In genomic region chr12:73902270-73902669, GRCh38 we compare ENCODE assay signal across 20 cellular contexts.
DNase-seq lines count a peak whose midpoint lies in the region; ATAC-seq, FAIRE-seq and TF ChIP-seq lines count a peak whose summit lies in the region.
"Had no signal": no experiment of that assay in that cellular context is flagged by ENCODE, and none has a peak within 500 bp of the region (broad histone marks: within the 10 kb centered on the region; RNA-seq: fewer than 3 reads in every experiment).

No MANE protein-coding gene starts in this region.

- ATAC-seq in GM21381 (IDR thresholded peaks at IDR 0.05; ENCODE audit: unreplicated experiment) (no peak), omental fat pad (ENCODE audit: low FRiP score) (no peak)
- ATAC-seq: CD8-positive, alpha-beta T cell had no signal

- no peaks in the 10 kb centered on the region for H3K4me1 ChIP-seq in BE2C
- H3K4me1 ChIP-seq in CD8-positive, alpha-beta memory T cell (ENCODE audit: insufficient read depth, low read length) = no peaks in the 10 kb centered on the region
- H3K4me1 ChIP-seq: Caco-2, HAP-1 had no signal

- POLR2A ChIA-PET in CD8-positive, alpha-beta memory T cell (lab: Charles Lee) = no interaction called here

- no peak overlapping the region for H3K4me3 ChIP-seq in epithelial cell of proximal tubule (ENCODE audit: low read depth, low read length)
- H3K4me3 ChIP-seq in BE2C (ENCODE audit: low read depth, low read length) = no peak overlapping the region
- no peak overlapping the region for H3K4me3 ChIP-seq in CD8-positive, alpha-beta memory T cell (ENCODE audit: low read length)
- H3K4me3 ChIP-seq: HAP-1 had no signal

- TF ChIP-seq CTCF in 22Rv1 (IDR thresholded peaks at IDR 0.05) (no peak), epithelial cell of proximal tubule (conservative IDR thresholded peaks at IDR 0.05; ENCODE audit: low read depth, low read length) (no peak), BE2C (IDR thresholded peaks at IDR 0.05; ENCODE audit: low read depth, low read length) (no peak), omental fat pad (IDR thresholded peaks at IDR 0.05) (no peak)

- no peaks in the 10 kb centered on the region for H3K36me3 Mint-ChIP-seq in CD8-positive, alpha-beta memory T cell
- H3K36me3 Mint-ChIP-seq: CD8-positive, alpha-beta T cell; IgD-negative memory B cell had no signal

- peaks cover 0 to 9% (median 0%) of the 10 kb centered on the region in 5 donors for H3K9me3 Mint-ChIP-seq in CD8-positive, alpha-beta memory T cell

- no peaks in the 10 kb centered on the region for H3K27me3 Mint-ChIP-seq in CD8-positive, alpha-beta memory T cell
- H3K27me3 Mint-ChIP-seq: B cell, IgD-negative memory B cell had no signal

- H3K9me3 ChIP-seq in BE2C = no peaks in the 10 kb centered on the region
- no peaks in the 10 kb centered on the region for H3K9me3 ChIP-seq in CD8-positive, alpha-beta memory T cell (ENCODE audit: low read length)
- H3K9me3 ChIP-seq: Caco-2, HAP-1 had no signal

- no peaks in the 10 kb centered on the region for H3K4me1 Mint-ChIP-seq in CD8-positive, alpha-beta memory T cell
- H3K4me1 Mint-ChIP-seq: B cell, IgD-negative memory B cell had no signal

- H3K4me3 Mint-ChIP-seq in CD8-positive, alpha-beta memory T cell = no peak overlapping the region
- H3K4me3 Mint-ChIP-seq: B cell; CD8-positive, alpha-beta T cell had no signal

- no peak overlapping the region for H3K27ac Mint-ChIP-seq in CD8-positive, alpha-beta memory T cell
- H3K27ac Mint-ChIP-seq: B cell; CD8-positive, alpha-beta T cell; IgD-negative memory B cell had no signal

- DNase-seq in RCC 7860 (ENCODE audit: low spot score) = peak; percentile 53
- DNase-seq in epithelial cell of proximal tubule (ENCODE audit: low read depth) = peak; percentile 54
- DNase-seq in left kidney (ENCODE audit: low read depth, low spot score) = peak; percentile 11
- DNase-seq in BE2C = no peak
- no peak for DNase-seq in omental fat pad (ENCODE audit: low spot score)
- no peak for DNase-seq in CD8-positive, alpha-beta memory T cell
- DNase-seq: 8988T; Caco-2; CD8-positive, alpha-beta T cell; DMS79 treated with DMSO at 0.1 percent for 48 hours; EL; GOT3 had no signal

- no peaks in the 10 kb centered on the region for H3K27me3 ChIP-seq in BE2C
- H3K27me3 ChIP-seq in CD8-positive, alpha-beta memory T cell (ENCODE audit: insufficient read depth, low read length, poor library complexity, severe bottlenecking) = no peaks in the 10 kb centered on the region

- CTCF ChIA-PET in CD8-positive, alpha-beta memory T cell (lab: Charles Lee) = no interaction called here

- H3K27ac ChIP-seq in 22Rv1 = peak overlapping the region; percentile 61
- no peak overlapping the region for H3K27ac ChIP-seq in CD8-positive, alpha-beta memory T cell (ENCODE audit: low read depth, low read length)
- H3K27ac ChIP-seq: C4-2B had no signal

- no peaks in the 10 kb centered on the region for H3K36me3 ChIP-seq in BE2C
- no peaks in the 10 kb centered on the region for H3K36me3 ChIP-seq in CD8-positive, alpha-beta memory T cell (ENCODE audit: insufficient read depth, low read length)
- H3K36me3 ChIP-seq: HAP-1 had no signal

- peak; percentile 89 for FAIRE-seq in RCC 7860 (lab: Jason Lieb, UNC)
- FAIRE-seq: G401.6, GM12892 had no signal

Comparison
In these comparisons a context has a peak if more than half of its experiments do, and no peak if none do; other contexts are left out.
1. DNase-seq: peak in RCC 7860 (single experiment), epithelial cell of proximal tubule (single experiment) and left kidney (single experiment); none in BE2C (single experiment), omental fat pad (single experiment) and CD8-positive, alpha-beta memory T cell (0 of 5).